ENCODE assay signal across 9 cellular contexts in genomic region chr7:100676501-100677306, GRCh38. TPM values are rescaled to one million over a fixed set of nuclear protein-coding genes. Genes with fewer than 3 reads are reported as not detected.
DNase-seq lines count a peak whose midpoint lies in the region; ATAC-seq, FAIRE-seq and TF ChIP-seq lines count a peak whose summit lies in the region.
"Had no signal": no experiment of that assay in that cellular context is flagged by ENCODE, and none has a peak within 500 bp of the region (broad histone marks: within the 10 kb centered on the region; RNA-seq: fewer than 3 reads in every experiment).

No MANE protein-coding gene starts in this region.

- CTCF ChIA-PET in activated CD4-positive, alpha-beta memory T cell treated with anti-CD3 and anti-CD28 coated beads, Interleukin-2, amount 10 ng/mL, durations not matched to agents 7 days and 5 days (lab: Charles Lee) = interaction anchor here (0.6 to 3.9 kb wide), 4 partner anchors 13 to 63 kb away, joined by 3 to 23 read pairs (median 6); partner anchors contain the start of gene POP7
- CTCF ChIA-PET in GM10248 (lab: Yijun Ruan, JAX) = interaction anchor here (0.6 to 8.9 kb wide), 5 partner anchors 14 to 1165 kb away, joined by 3 to 106 read pairs (median 4); partner anchors contain the start of gene POP7

- peak overlapping the region; percentile 93 for H3K27ac Mint-ChIP-seq in activated CD4-positive, alpha-beta memory T cell treated with anti-CD3 and anti-CD28 coated beads, Interleukin-2, amount 10 ng/mL, durations not matched to agents 7 days and 5 days

- no peak for FAIRE-seq in frontal cortex (lab: Jason Lieb, UNC)

- POLR2A ChIA-PET in activated CD4-positive, alpha-beta memory T cell treated with anti-CD3 and anti-CD28 coated beads, Interleukin-2, amount 10 ng/mL, durations not matched to agents 7 days and 5 days (lab: Charles Lee) = interaction anchor here (0.5 to 4.5 kb wide), 12 partner anchors 13 to 240 kb away, joined by 3 to 38 read pairs (median 6); partner anchors contain the start of genes FBXO24, LRCH4, MOSPD3 and POP7
- POLR2A ChIA-PET in GM10248 (lab: Yijun Ruan, JAX) = interaction anchor here (0.8 kb wide), 1 partner anchor 240 kb away, joined by 3 read pairs; the partner anchor contains the start of gene PPP1R35

- TF ChIP-seq CTCF in GM12865 (IDR thresholded peaks at IDR 0.05; ENCODE audit: insufficient read depth, low read depth, low read length, missing control alignments) (no peak), retinal pigment epithelial cell (conservative IDR thresholded peaks at IDR 0.05; ENCODE audit: low read depth, low read length) (no peak), GM10248 (IDR thresholded peaks at IDR 0.05; ENCODE audit: control extremely low read depth, extremely low read depth, low read depth, missing control alignments) (no peak)

- DNase-seq in GM12865 (ENCODE audit: low read depth) (no peak), frontal cortex (ENCODE audit: low spot score in 2 of 2) (peak; percentile 10 to 30), retinal pigment epithelial cell (ENCODE audit: low read depth) (no peak), GM10248 (ENCODE audit: extremely low spot score) (no peak), 8988T (no peak)
- DNase-seq in activated CD4-positive, alpha-beta memory T cell treated with anti-CD3 and anti-CD28 coated beads, Interleukin-2, amount 10 ng/mL, durations not matched to agents 7 days and 5 days = no peak
- no peak for DNase-seq in activated effector memory CD4-positive, alpha-beta T cell treated with anti-CD3 and anti-CD28 coated beads, Interleukin-2, amount 50 U/mL, for 16 hours

- peaks cover 45% of the 10 kb centered on the region for H3K36me3 Mint-ChIP-seq in activated CD4-positive, alpha-beta memory T cell treated with anti-CD3 and anti-CD28 coated beads, Interleukin-2, amount 10 ng/mL, durations not matched to agents 7 days and 5 days (ENCODE audit: low read depth)

- H3K4me3 ChIP-seq in GM12865 (ENCODE audit: low read depth, low read length) (peak overlapping the region; percentile 68), retinal pigment epithelial cell (ENCODE audit: low read length) (peak overlapping the region; percentile 92)
- H3K4me3 ChIP-seq: PC-9 had no signal

- H3K9me3 Mint-ChIP-seq in activated CD4-positive, alpha-beta memory T cell treated with anti-CD3 and anti-CD28 coated beads, Interleukin-2, amount 10 ng/mL, durations not matched to agents 7 days and 5 days = no peaks in the 10 kb centered on the region

- H3K4me1 Mint-ChIP-seq in activated CD4-positive, alpha-beta memory T cell treated with anti-CD3 and anti-CD28 coated beads, Interleukin-2, amount 10 ng/mL, durations not matched to agents 7 days and 5 days = peaks cover 41% of the 10 kb centered on the region

- peak overlapping the region; percentile 87 for H3K4me3 Mint-ChIP-seq in activated CD4-positive, alpha-beta memory T cell treated with anti-CD3 and anti-CD28 coated beads, Interleukin-2, amount 10 ng/mL, durations not matched to agents 7 days and 5 days

- H3K27me3 Mint-ChIP-seq in activated CD4-positive, alpha-beta memory T cell treated with anti-CD3 and anti-CD28 coated beads, Interleukin-2, amount 10 ng/mL, durations not matched to agents 7 days and 5 days = no peaks in the 10 kb centered on the region

- no peak for ATAC-seq in HG02870 (IDR thresholded peaks at IDR 0.05; ENCODE audit: unreplicated experiment)

RNA-seq across cellular contexts. Expression of gene GNB2, which starts 3.2 kb away (rescaled TPM):
- 100 to 1,000 TPM; 263 to 266 TPM for total RNA-seq in activated CD4-positive, alpha-beta memory T cell treated with anti-CD3 and anti-CD28 coated beads, Interleukin-2, amount 10 ng/mL, durations not matched to agents 7 days and 5 days
- total RNA-seq in frontal cortex = 72.6 TPM

RNA-seq across cellular contexts. Expression of gene GIGYF1, which starts 17.3 kb away (rescaled TPM):
- 10 to 100 TPM; 43.4 to 47.4 TPM for total RNA-seq in activated CD4-positive, alpha-beta memory T cell treated with anti-CD3 and anti-CD28 coated beads, Interleukin-2, amount 10 ng/mL, durations not matched to agents 7 days and 5 days
- total RNA-seq in frontal cortex = 15.1 TPM

RNA-seq across cellular contexts. Expression of gene ACTL6B, which starts 20.5 kb away (rescaled TPM):
- not detected for total RNA-seq in activated CD4-positive, alpha-beta memory T cell treated with anti-CD3 and anti-CD28 coated beads, Interleukin-2, amount 10 ng/mL, durations not matched to agents 7 days and 5 days
- total RNA-seq in frontal cortex = 163 TPM
- total RNA-seq: PC-9 had no signal

RNA-seq across cellular contexts. Expression of gene POP7, which starts 29.2 kb away (rescaled TPM):
- 10 to 100 TPM; 32.5 to 35.2 TPM for total RNA-seq in activated CD4-positive, alpha-beta memory T cell treated with anti-CD3 and anti-CD28 coated beads, Interleukin-2, amount 10 ng/mL, durations not matched to agents 7 days and 5 days
- total RNA-seq in frontal cortex = 52.6 TPM

RNA-seq across cellular contexts. Expression of gene TFR2, which starts 35.4 kb away (rescaled TPM):
- 1 to 10 TPM; 8.8 to 9.2 TPM for total RNA-seq in activated CD4-positive, alpha-beta memory T cell treated with anti-CD3 and anti-CD28 coated beads, Interleukin-2, amount 10 ng/mL, durations not matched to agents 7 days and 5 days
- 2.9 TPM for total RNA-seq in frontal cortex

Comparison
In these comparisons a context has a peak if more than half of its experiments do, and no peak if none do; other contexts are left out.
1. DNase-seq: peak in frontal cortex (2 of 2); none in GM12865 (single experiment), activated CD4-positive, alpha-beta memory T cell treated with anti-CD3 and anti-CD28 coated beads, Interleukin-2, amount 10 ng/mL, durations not matched to agents 7 days and 5 days (single experiment), retinal pigment epithelial cell (single experiment), GM10248 (single experiment), 8988T (single experiment) and activated effector memory CD4-positive, alpha-beta T cell treated with anti-CD3 and anti-CD28 coated beads, Interleukin-2, amount 50 U/mL, for 16 hours (single experiment).
2. RNA of gene ACTL6B, which starts 20.5 kb away (total RNA-seq): 163 TPM in frontal cortex (single experiment); not detected in activated CD4-positive, alpha-beta memory T cell treated with anti-CD3 and anti-CD28 coated beads, Interleukin-2, amount 10 ng/mL, durations not matched to agents 7 days and 5 days; every median in the first group is over 100 times any median in the second.